ENCODE assay signal across 19 cellular contexts in genomic region chr3:183845090-183845489, GRCh38. TPM values are rescaled to one million over a fixed set of nuclear protein-coding genes. Genes with fewer than 3 reads are reported as not detected.
DNase-seq lines count a peak whose midpoint lies in the region; ATAC-seq and TF ChIP-seq lines count a peak whose summit lies in the region.
"Had no signal": no experiment of that assay in that cellular context is flagged by ENCODE, and none has a peak within 500 bp of the region (broad histone marks: within the 10 kb centered on the region; RNA-seq: fewer than 3 reads in every experiment).

No MANE protein-coding gene starts in this region.

- H3K4me3 ChIP-seq in hepatocyte (no peak overlapping the region), lower lobe of right lung (no peak overlapping the region)
- H3K4me3 ChIP-seq: gastroesophageal sphincter, vagina had no signal

- H3K9me2 ChIP-seq in hepatocyte (replicated peaks; ENCODE audit: insufficient read depth) = no peaks in the 10 kb centered on the region

- H3K27me3 ChIP-seq in hepatocyte = no peaks in the 10 kb centered on the region
- no peaks in the 10 kb centered on the region for H3K27me3 ChIP-seq in lower lobe of right lung (ENCODE audit: low read depth)
- H3K27me3 ChIP-seq: gastroesophageal sphincter, vagina had no signal

- ATAC-seq in activated T-helper 17 cell treated with anti-CD3 and anti-CD28 coated beads, Interleukin-2, amount 50 U/mL, for 72 hours (replicated peaks) = no peak
- ATAC-seq in GM18868 (IDR thresholded peaks at IDR 0.05; ENCODE audit: unreplicated experiment) (no peak), lower lobe of right lung (no peak)
- ATAC-seq: gastroesophageal sphincter; naive thymus-derived CD8-positive, alpha-beta T cell had no signal

- H3K4me1 Mint-ChIP-seq in activated naive CD4-positive, alpha-beta T cell treated with anti-CD3 and anti-CD28 coated beads for 36 hours (ENCODE audit: low read depth) = peaks cover 13% of the 10 kb centered on the region
- H3K4me1 Mint-ChIP-seq in activated T-helper 17 cell treated with anti-CD3 and anti-CD28 coated beads, Interleukin-2, amount 50 U/mL, for 72 hours = no peaks in the 10 kb centered on the region
- peaks cover 5% of the 10 kb centered on the region for H3K4me1 Mint-ChIP-seq in type B pancreatic cell (ENCODE audit: unreplicated experiment)
- H3K4me1 Mint-ChIP-seq: naive thymus-derived CD8-positive, alpha-beta T cell had no signal

- peak overlapping the region; percentile 61 for H3K27ac Mint-ChIP-seq in activated naive CD4-positive, alpha-beta T cell treated with anti-CD3 and anti-CD28 coated beads for 36 hours
- peak overlapping the region; percentile 47 for H3K27ac Mint-ChIP-seq in activated T-helper 17 cell treated with anti-CD3 and anti-CD28 coated beads, Interleukin-2, amount 50 U/mL, for 72 hours
- peak overlapping the region; percentile 87 for H3K27ac Mint-ChIP-seq in type B pancreatic cell

- no peaks in the 10 kb centered on the region for H3K9me3 ChIP-seq in hepatocyte (ENCODE audit: low read depth)
- no peaks in the 10 kb centered on the region for H3K9me3 ChIP-seq in lower lobe of right lung
- H3K9me3 ChIP-seq: gastroesophageal sphincter, vagina had no signal

- no peak overlapping the region for H2AFZ ChIP-seq in hepatocyte

- H3K27ac ChIP-seq in hepatocyte = peak overlapping the region; percentile 60
- no peak overlapping the region for H3K27ac ChIP-seq in lower lobe of right lung
- H3K27ac ChIP-seq: gastroesophageal sphincter, vagina had no signal

- CTCF ChIA-PET in activated naive CD4-positive, alpha-beta T cell treated with anti-CD3 and anti-CD28 coated beads for 36 hours (lab: Charles Lee) = interaction anchor here (0.9 to 2.9 kb wide), 2 partner anchors 40 to 50 kb away, joined by 5 to 12 read pairs; partner anchors contain the start of gene PARL

- TF ChIP-seq CTCF in hepatocyte (IDR thresholded peaks at IDR 0.05; ENCODE audit: poor library complexity) (no peak), type B pancreatic cell (conservative IDR thresholded peaks at IDR 0.05) (no peak), lower lobe of right lung (IDR thresholded peaks at IDR 0.05) (no peak)

- H3K27me3 Mint-ChIP-seq in activated naive CD4-positive, alpha-beta T cell treated with anti-CD3 and anti-CD28 coated beads for 36 hours (ENCODE audit: low read depth) = no peaks in the 10 kb centered on the region
- H3K27me3 Mint-ChIP-seq in activated T-helper 17 cell treated with anti-CD3 and anti-CD28 coated beads, Interleukin-2, amount 50 U/mL, for 72 hours = no peaks in the 10 kb centered on the region
- H3K27me3 Mint-ChIP-seq in type B pancreatic cell = no peaks in the 10 kb centered on the region
- H3K27me3 Mint-ChIP-seq: naive thymus-derived CD8-positive, alpha-beta T cell had no signal

- H3K4me1 ChIP-seq in hepatocyte (ENCODE audit: insufficient read depth) = peaks cover 3% of the 10 kb centered on the region
- no peaks in the 10 kb centered on the region for H3K4me1 ChIP-seq in lower lobe of right lung
- H3K4me1 ChIP-seq: gastroesophageal sphincter, vagina had no signal

- H3K79me2 ChIP-seq in hepatocyte = no peaks in the 10 kb centered on the region

- H4K20me1 ChIP-seq in hepatocyte (ENCODE audit: insufficient read depth, poor library complexity, severe bottlenecking) = no peaks in the 10 kb centered on the region

- peaks cover 24% of the 10 kb centered on the region for H3K36me3 Mint-ChIP-seq in activated naive CD4-positive, alpha-beta T cell treated with anti-CD3 and anti-CD28 coated beads for 36 hours (ENCODE audit: low read depth)
- H3K36me3 Mint-ChIP-seq in activated T-helper 17 cell treated with anti-CD3 and anti-CD28 coated beads, Interleukin-2, amount 50 U/mL, for 72 hours (ENCODE audit: low read depth) = peaks cover 97% of the 10 kb centered on the region
- peaks cover 37% of the 10 kb centered on the region for H3K36me3 Mint-ChIP-seq in type B pancreatic cell

- peak overlapping the region; percentile 1 for H3K4me2 ChIP-seq in hepatocyte

- H3K9me3 Mint-ChIP-seq in activated naive CD4-positive, alpha-beta T cell treated with anti-CD3 and anti-CD28 coated beads for 36 hours = no peaks in the 10 kb centered on the region
- H3K9me3 Mint-ChIP-seq in activated T-helper 17 cell treated with anti-CD3 and anti-CD28 coated beads, Interleukin-2, amount 50 U/mL, for 72 hours = no peaks in the 10 kb centered on the region
- no peaks in the 10 kb centered on the region for H3K9me3 Mint-ChIP-seq in type B pancreatic cell
- H3K9me3 Mint-ChIP-seq: naive thymus-derived CD8-positive, alpha-beta T cell had no signal

- intact Hi-C loops in activated naive CD4-positive, alpha-beta T cell treated with anti-CD3 and anti-CD28 coated beads for 36 hours (cut with micrococcal nuclease) = no loop called here
- intact Hi-C loops in lower lobe of right lung (cut with DNase I) = no loop called here

- no peak overlapping the region for H3K4me3 Mint-ChIP-seq in activated naive CD4-positive, alpha-beta T cell treated with anti-CD3 and anti-CD28 coated beads for 36 hours
- no peak overlapping the region for H3K4me3 Mint-ChIP-seq in activated T-helper 17 cell treated with anti-CD3 and anti-CD28 coated beads, Interleukin-2, amount 50 U/mL, for 72 hours
- H3K4me3 Mint-ChIP-seq in type B pancreatic cell = peak overlapping the region; percentile 62
- H3K4me3 Mint-ChIP-seq: naive thymus-derived CD8-positive, alpha-beta T cell had no signal

- no peak for DNase-seq in activated naive CD4-positive, alpha-beta T cell treated with anti-CD3 and anti-CD28 coated beads for 36 hours
- no peak for DNase-seq in activated naive CD4-positive, alpha-beta T cell treated with anti-CD3 and anti-CD28 coated beads, Interleukin-2, amount 50 U/mL, for 16 hours
- DNase-seq in hepatocyte (ENCODE audit: low spot score) = no peak
- DNase-seq in type B pancreatic cell (ENCODE audit: extremely low spot score, unreplicated experiment) = no peak
- no peak for DNase-seq in AML-193 (lab: John Stamatoyannopoulos, UW)
- no peak for DNase-seq in lower lobe of right lung
- DNase-seq: activated CD4-positive, alpha-beta T cell treated with anti-CD3 and anti-CD28 coated beads for 48 hours; amygdala; GF-D8; naive thymus-derived CD8-positive, alpha-beta T cell; NCI-H1694 treated with DMSO at 0.1 percent for 48 hours; posterior cingulate gyrus; SHP77; stimulated activated CD4-positive, alpha-beta T cell treated with anti-CD3 and anti-CD28 coated beads, Interleukin-12 subunit alpha, Interleukin-12 subunit beta, amount 100 ng/mL, for 4 hours; stimulated activated naive CD4-positive, alpha-beta T cell treated with Interleukin-2 at 50 U/mL for 16 hours had no signal

- H3K36me3 ChIP-seq in hepatocyte (replicated peaks; ENCODE audit: insufficient read depth, low read depth) (no peaks in the 10 kb centered on the region), lower lobe of right lung (peaks cover 96% of the 10 kb centered on the region)

- 79% methylated on average over 4 of the region's 4 CpGs for WGBS in hepatocyte (ENCODE audit: low lambda C conversion rate, missing lambda C conversion rate)

RNA-seq across cellular contexts. Expression of gene MAP6D1, which starts 19.7 kb away (rescaled TPM):
- total RNA-seq in activated naive CD4-positive, alpha-beta T cell treated with anti-CD3 and anti-CD28 coated beads for 36 hours = 1 to 10 TPM; 1.1 to 1.4 TPM
- total RNA-seq in activated T-helper 17 cell treated with anti-CD3 and anti-CD28 coated beads, Interleukin-2, amount 50 U/mL, for 72 hours = 1 to 10 TPM; 1.4 to 2.0 TPM
- total RNA-seq in hepatocyte (0.50 TPM in 1 of 2 replicates, not detected in the other), type B pancreatic cell (ENCODE audit: low replicate concordance) (3.2 and 3.3 TPM in 2 replicates), lower lobe of right lung (1.9 TPM)
- 2.0 and 3.4 TPM in 2 replicates for polyA plus RNA-seq in hepatocyte
- total RNA-seq: vagina had no signal

RNA-seq across cellular contexts. Expression of gene PARL, which starts 39.6 kb away (rescaled TPM):
- total RNA-seq in activated naive CD4-positive, alpha-beta T cell treated with anti-CD3 and anti-CD28 coated beads for 36 hours = 10 to 100 TPM; 92.0 to 92.8 TPM
- 10 to 100 TPM; 78.9 to 97.6 TPM for total RNA-seq in activated T-helper 17 cell treated with anti-CD3 and anti-CD28 coated beads, Interleukin-2, amount 50 U/mL, for 72 hours
- total RNA-seq in hepatocyte = 32.3 and 35.2 TPM in 2 replicates
- 47.9 and 71.4 TPM in 2 replicates for polyA plus RNA-seq in hepatocyte
- 53.1 and 63.0 TPM in 2 replicates for total RNA-seq in type B pancreatic cell (ENCODE audit: low replicate concordance)
- 41.8 TPM for total RNA-seq in lower lobe of right lung
